Comparison of ENCODE assay signal across 18 cellular contexts in genomic region chr5:93088566-93088965, GRCh38.
DNase-seq lines count a peak whose midpoint lies in the region; ATAC-seq and TF ChIP-seq lines count a peak whose summit lies in the region.
"Had no signal": no experiment of that assay in that cellular context is flagged by ENCODE, and none has a peak within 500 bp of the region (broad histone marks: within the 10 kb centered on the region; RNA-seq: fewer than 3 reads in every experiment).

No MANE protein-coding gene starts in this region.

- H3K27me3 Mint-ChIP-seq in brain = no peaks in the 10 kb centered on the region
- peaks cover 12% of the 10 kb centered on the region for H3K27me3 Mint-ChIP-seq in nephron progenitor cell (ENCODE audit: low read depth, poor library complexity)

- H3K4me1 Mint-ChIP-seq in brain (peaks cover 24% of the 10 kb centered on the region), nephron progenitor cell (peaks cover 25% of the 10 kb centered on the region)

- ATAC-seq in left ventricle myocardium superior = peak; percentile 56
- no peak for ATAC-seq in Right ventricle myocardium inferior
- ATAC-seq: A549 had no signal

- DNase-seq in left ventricle myocardium superior = no peak
- DNase-seq in Right ventricle myocardium inferior (ENCODE audit: missing footprints) = no peak
- DNase-seq in nephron progenitor cell = no peak
- DNase-seq in NCI-H526 treated with DMSO at 0.1 percent for 48 hours (lab: John Stamatoyannopoulos, UW) = no peak
- no peak for DNase-seq in NCI-H2029 treated with DMSO at 0.1 percent for 48 hours (lab: John Stamatoyannopoulos, UW)
- no peak for DNase-seq in posterior cingulate gyrus
- DNase-seq: DMS 273 treated with DMSO at 0.1 percent for 48 hours, GF-D8, GM23248, HCEC 1CT, KBM-7, NCI-H1417 treated with DMSO at 0.1 percent for 48 hours, NCI-H2081, NCI-H524 treated with DMSO at 0.1 percent for 48 hours, OCI-M1, RPMI8226 had no signal

- peak overlapping the region; percentile 59 to 88 (median 78) for H3K27ac Mint-ChIP-seq in brain
- peak overlapping the region; percentile 26 for H3K27ac Mint-ChIP-seq in nephron progenitor cell

- H3K36me3 Mint-ChIP-seq in brain (no peaks in the 10 kb centered on the region), nephron progenitor cell (ENCODE audit: low read depth) (peaks cover 4% of the 10 kb centered on the region)

- peak overlapping the region in 2 of 5 experiments; percentile 3 to 61 for H3K4me3 Mint-ChIP-seq in brain
- no peak overlapping the region for H3K4me3 Mint-ChIP-seq in nephron progenitor cell

- TF ChIP-seq CTCF in brain (conservative IDR thresholded peaks at IDR 0.05) = no peak
- no peak for TF ChIP-seq CTCF in nephron progenitor cell (IDR thresholded peaks at IDR 0.05)

- intact Hi-C loops in left ventricle myocardium superior (cut with micrococcal nuclease) (no loop called here), Right ventricle myocardium inferior (cut with DNase I) (loop anchor here (10.0 kb wide), 1 partner anchor 446 kb away; no protein-coding TSS in a partner anchor), posterior cingulate gyrus (cut with DNase I) (no loop called here)

- H3K9me3 Mint-ChIP-seq in brain (no peaks in the 10 kb centered on the region), nephron progenitor cell (no peaks in the 10 kb centered on the region)
